ENCODE assay signal across 7 cellular contexts in genomic region chr3:183098538-183099025, GRCh38. TPM values are rescaled to one million over a fixed set of nuclear protein-coding genes. Genes with fewer than 3 reads are reported as not detected.
DNase-seq lines count a peak whose midpoint lies in the region; ATAC-seq and TF ChIP-seq lines count a peak whose summit lies in the region.

No MANE protein-coding gene starts in this region.

- WGBS in body of pancreas, 2 donors: 0 to 1% methylated on average over 4 to 8 of the region's 8 CpGs
- WGBS in urinary bladder: 5% methylated on average over 8 of the region's 8 CpGs

- H3K9me3 ChIP-seq in body of pancreas: no peaks in the 10 kb centered on the region

- TF ChIP-seq CTCF in body of pancreas (IDR thresholded peaks at IDR 0.05): no peak

- no peaks in the 10 kb centered on the region for H3K36me3 Mint-ChIP-seq in memory B cell

- H3K4me3 ChIP-seq in body of pancreas: peak overlapping the region; percentile 39 to 90
- peak overlapping the region; percentile 61 for H3K4me3 ChIP-seq in urinary bladder (ENCODE audit: low read depth, low read length)

- H3K27me3 Mint-ChIP-seq in memory B cell: no peaks in the 10 kb centered on the region

- H3K27ac ChIP-seq in body of pancreas: peak overlapping the region; percentile 94 to 99 (median 98)
- peak overlapping the region; percentile 93 for H3K27ac ChIP-seq in urinary bladder (ENCODE audit: low read depth)

- H3K36me3 ChIP-seq in body of pancreas (replicated peaks in 1 of 2; ENCODE audit: insufficient read depth in 1 of 2, low read depth in 2 of 2) (no peaks in the 10 kb centered on the region), urinary bladder (ENCODE audit: insufficient read depth) (no peaks in the 10 kb centered on the region)

- H3K4me1 Mint-ChIP-seq in memory B cell: peaks cover 21% of the 10 kb centered on the region

- TF ChIP-seq POLR2A in body of pancreas (IDR thresholded peaks at IDR 0.05): no peak

- peak overlapping the region; percentile 94 for H3K27ac Mint-ChIP-seq in memory B cell

- no peaks in the 10 kb centered on the region for H3K9me3 Mint-ChIP-seq in memory B cell

- H3K27me3 ChIP-seq in body of pancreas: no peaks in the 10 kb centered on the region

- peak overlapping the region; percentile 95 for H3K4me3 Mint-ChIP-seq in memory B cell

- DNase-seq in body of pancreas (no peak), memory B cell (ENCODE audit: low spot score in 2 of 2) (no peak), NCI-H526 treated with DMSO at 0.1 percent for 48 hours (lab: John Stamatoyannopoulos, UW) (no peak)

- intact Hi-C loops in body of pancreas (cut with DNase I): no loop called here

- H3K4me1 ChIP-seq in body of pancreas (peaks cover 59% of the 10 kb centered on the region), urinary bladder (ENCODE audit: insufficient read depth) (no peaks in the 10 kb centered on the region)

- ATAC-seq in GM18517 (IDR thresholded peaks at IDR 0.05; ENCODE audit: unreplicated experiment): peak; percentile 1
- peak; percentile 17 for ATAC-seq in HG03571 (IDR thresholded peaks at IDR 0.05; ENCODE audit: unreplicated experiment)
- ATAC-seq in body of pancreas: no peak
- peak; percentile 5 for ATAC-seq in memory B cell (ENCODE audit: low read depth)
- no peak for ATAC-seq in HG03457 (IDR thresholded peaks at IDR 0.05; ENCODE audit: unreplicated experiment)

RNA-seq across cellular contexts. Expression of gene MCCC1, which starts 0.7 kb away (rescaled TPM):
- total RNA-seq in body of pancreas (10 to 100 TPM; 50.8 to 63.9 TPM), urinary bladder (42.9 TPM)
- 28.1 TPM for polyA plus RNA-seq in urinary bladder

Comparison
In these comparisons a context has a peak if more than half of its experiments do, and no peak if none do; other contexts are left out.
1. ATAC-seq: peak in GM18517 (single experiment), HG03571 (single experiment) and memory B cell (single experiment); none in body of pancreas (single experiment) and HG03457 (single experiment).